Comparison of ENCODE assay signal across 16 cellular contexts in genomic region chr10:1598393-1599153, GRCh38.
"Had no signal": no experiment of that assay in that cellular context is flagged by ENCODE, and none has a peak within 500 bp of the region (broad histone marks: within the 10 kb centered on the region; RNA-seq: fewer than 3 reads in every experiment).

No MANE protein-coding gene starts in this region.

- H3K4me1 ChIP-seq: breast epithelium, colonic mucosa, left lung, prostate gland, thyroid gland, upper lobe of right lung had no signal

- DNase-seq: activated CD8-positive, alpha-beta memory T cell treated with anti-CD3 and anti-CD28 coated beads, Interleukin-2, amount 50 U/mL, for 4 hours; activated naive CD4-positive, alpha-beta T cell treated with anti-CD3 and anti-CD28 coated beads for 36 hours; activated naive CD8-positive, alpha-beta T cell treated with anti-CD3 and anti-CD28 coated beads, Interleukin-2, amount 10 ng/mL, durations not matched to agents 7 days and 5 days; activated T-cell treated with anti-CD3 and anti-CD28 coated beads, Interleukin-2, amount 50 U/mL, for 48 hours; amniotic stem cell; colonic mucosa; esophagus squamous epithelium; left lung; naive thymus-derived CD4-positive, alpha-beta T cell; stimulated activated CD4-positive, alpha-beta T cell treated with anti-CD3 and anti-CD28 coated beads, Interleukin-4, amount 100 ng/mL, for 4 hours; substantia nigra; thyroid gland; upper lobe of right lung had no signal

- H3K4me3 ChIP-seq: breast epithelium, colonic mucosa, esophagus squamous epithelium, left lung, lung, prostate gland, thyroid gland, upper lobe of right lung had no signal

- H3K27ac ChIP-seq: breast epithelium, colonic mucosa, esophagus squamous epithelium, left lung, prostate gland, thyroid gland, upper lobe of right lung had no signal

- H3K27me3 ChIP-seq: colonic mucosa, thyroid gland had no signal

- H3K9me3 ChIP-seq: breast epithelium, colonic mucosa, esophagus squamous epithelium, left lung, prostate gland, thyroid gland, upper lobe of right lung had no signal

- H3K36me3 ChIP-seq: breast epithelium, colonic mucosa, esophagus squamous epithelium, left lung, prostate gland, thyroid gland, upper lobe of right lung had no signal
